In genomic region chr16:84529607-84530006, GRCh38 we compare ENCODE assay signal across 20 cellular contexts. TPM values are rescaled to one million over a fixed set of nuclear protein-coding genes. Genes with fewer than 3 reads are reported as not detected.
DNase-seq lines count a peak whose midpoint lies in the region; ATAC-seq, FAIRE-seq and TF ChIP-seq lines count a peak whose summit lies in the region.
"Had no signal": no experiment of that assay in that cellular context is flagged by ENCODE, and none has a peak within 500 bp of the region (broad histone marks: within the 10 kb centered on the region; RNA-seq: fewer than 3 reads in every experiment).

No MANE protein-coding gene starts in this region.

- TF ChIP-seq RAD21 in HepG2 (CRISPR knock-in tag; IDR thresholded peaks at IDR 0.05) (no peak), H1 (IDR thresholded peaks at IDR 0.05 in 1 of 2, conservative IDR thresholded peaks at IDR 0.05 in 1 of 2; ENCODE audit: low read depth in 2 of 2, low read length in 2 of 2) (no peak)

- H4K91ac ChIP-seq in H1 (replicated peaks; ENCODE audit: insufficient read length, low read length), result no peak overlapping the region

- CTCF ChIA-PET in HepG2 (lab: Yijun Ruan, JAX; ENCODE audit: low intra/inter-chr PET ratio, low total read pairs), result no interaction called here
- CTCF ChIA-PET in H1 (lab: Charles Lee; ENCODE audit: partially characterized antibody), result interaction anchor here (0.7 to 4.0 kb wide), 9 partner anchors 8 to 217 kb away, joined by 3 to 34 read pairs (median 4); no protein-coding TSS in a partner anchor
- CTCF ChIA-PET in HEK293T (lab: Yijun Ruan, JAX), result interaction anchor here (0.6 to 1.1 kb wide), 2 partner anchors 24 to 134 kb away, joined by 3 to 4 read pairs; no protein-coding TSS in a partner anchor

- POLR2A ChIA-PET in HepG2 (lab: Yijun Ruan, JAX), result no interaction called here
- POLR2A ChIA-PET in H1 (lab: Charles Lee; ENCODE audit: partially characterized antibody), result interaction anchor here (0.9 to 1.3 kb wide), 3 partner anchors 10 to 32 kb away, joined by 3 to 4 read pairs (median 3); no protein-coding TSS in a partner anchor
- POLR2A ChIA-PET in HEK293T (lab: Yijun Ruan, JAX), result no interaction called here

- no peak overlapping the region for H2BK20ac ChIP-seq in H1 (ENCODE audit: low read length)

- H3K27me3 Mint-ChIP-seq in activated T-helper 1 cell treated with anti-CD3 and anti-CD28 coated beads, Interleukin-12 subunit alpha, Interleukin-12 subunit beta, Interleukin-2, Interleukin-4 antibody, amounts not matched to agents 30 ng/mL and 10 ng/mL and 1 ng/mL, durations not matched to agents 14 hours and 24 hours and 36 hours (ENCODE audit: insufficient read depth), result no peaks in the 10 kb centered on the region
- no peaks in the 10 kb centered on the region for H3K27me3 Mint-ChIP-seq in type B pancreatic cell
- H3K27me3 Mint-ChIP-seq: CD4-positive, CD25-positive, alpha-beta regulatory T cell had no signal

- ATAC-seq in HepG2 (no peak), right lobe of liver (no peak), HG02588 (IDR thresholded peaks at IDR 0.05; ENCODE audit: unreplicated experiment) (no peak)
- ATAC-seq in stimulated activated effector memory CD8-positive, alpha-beta T cell treated with anti-CD3 and anti-CD28 coated beads, Interleukin-12 subunit alpha, Interleukin-12 subunit beta, amount 100 ng/mL, for 72 hours, result no peak
- ATAC-seq: GM12878 had no signal

- in situ Hi-C loops in HepG2 (cut with HindIII; ENCODE audit: extremely low pct_ligation_motif_present, low pct_unique_long_range_greater_than_20kb), result no loop called here

- peaks cover 65% of the 10 kb centered on the region for H3K36me3 Mint-ChIP-seq in activated T-helper 1 cell treated with anti-CD3 and anti-CD28 coated beads, Interleukin-12 subunit alpha, Interleukin-12 subunit beta, Interleukin-2, Interleukin-4 antibody, amounts not matched to agents 30 ng/mL and 10 ng/mL and 1 ng/mL, durations not matched to agents 14 hours and 24 hours and 36 hours (ENCODE audit: low read depth)
- peaks cover 10% of the 10 kb centered on the region for H3K36me3 Mint-ChIP-seq in type B pancreatic cell
- no peaks in the 10 kb centered on the region for H3K36me3 Mint-ChIP-seq in stimulated activated effector memory CD8-positive, alpha-beta T cell treated with anti-CD3 and anti-CD28 coated beads, Interleukin-12 subunit alpha, Interleukin-12 subunit beta, amount 100 ng/mL, for 72 hours

- TF ChIP-seq POLR2A in HepG2 (IDR thresholded peaks at IDR 0.05; ENCODE audit: insufficient read depth in 1 of 2, low read depth in 2 of 2, low read length in 2 of 2) (no peak), right lobe of liver (IDR thresholded peaks at IDR 0.05) (no peak), H1 (IDR thresholded peaks at IDR 0.05; ENCODE audit: control extremely low read depth in 1 of 2, low read depth in 2 of 2, low read length in 2 of 2) (no peak)

- H4K5ac ChIP-seq in H1 (ENCODE audit: insufficient read length, low read depth, low read length), result no peak overlapping the region

- H3K23me2 ChIP-seq in H1 (ENCODE audit: low read depth, low read length), result no peaks in the 10 kb centered on the region

- H2BK15ac ChIP-seq in H1 (ENCODE audit: low read length), result no peak overlapping the region

- H3K18ac ChIP-seq in H1 (ENCODE audit: extremely low read depth, low read length), result no peak overlapping the region

- H3K27ac Mint-ChIP-seq in activated T-helper 1 cell treated with anti-CD3 and anti-CD28 coated beads, Interleukin-12 subunit alpha, Interleukin-12 subunit beta, Interleukin-2, Interleukin-4 antibody, amounts not matched to agents 30 ng/mL and 10 ng/mL and 1 ng/mL, durations not matched to agents 14 hours and 24 hours and 36 hours, result peak overlapping the region; percentile 8
- peak overlapping the region; percentile 17 for H3K27ac Mint-ChIP-seq in type B pancreatic cell
- no peak overlapping the region for H3K27ac Mint-ChIP-seq in stimulated activated effector memory CD8-positive, alpha-beta T cell treated with anti-CD3 and anti-CD28 coated beads, Interleukin-12 subunit alpha, Interleukin-12 subunit beta, amount 100 ng/mL, for 72 hours
- H3K27ac Mint-ChIP-seq: B cell, HFFc6 had no signal

- no peak overlapping the region for H3K23ac ChIP-seq in H1 (ENCODE audit: insufficient read length)

- H3K4ac ChIP-seq in H1 (replicated peaks; ENCODE audit: insufficient read length, low read depth, low read length), result no peak overlapping the region

- intact Hi-C loops in HepG2 (cut with micrococcal nuclease; ENCODE audit: unreplicated experiment), result no loop called here
- intact Hi-C loops in right lobe of liver (cut with DNase I), result no loop called here
- intact Hi-C loops in activated T-helper 1 cell treated with anti-CD3 and anti-CD28 coated beads, Interleukin-12 subunit alpha, Interleukin-12 subunit beta, Interleukin-2, Interleukin-4 antibody, amounts not matched to agents 30 ng/mL and 10 ng/mL and 1 ng/mL, durations not matched to agents 14 hours and 24 hours and 36 hours (cut with micrococcal nuclease), result no loop called here

- no peak overlapping the region for H3K56ac ChIP-seq in H1 (replicated peaks; ENCODE audit: insufficient read length, low read depth, low read length)

- FAIRE-seq in HepG2 (lab: Jason Lieb, UNC) (no peak), H1 (lab: Jason Lieb, UNC) (no peak)
- FAIRE-seq: D721Med, GM12878, GM19239, HTR-8/SVneo had no signal

- H3K9me3 ChIP-seq in HepG2 (ENCODE audit: low read length) (no peaks in the 10 kb centered on the region), right lobe of liver (no peaks in the 10 kb centered on the region), H1 (ENCODE audit: insufficient read depth in 2 of 2, low read depth in 1 of 2, low read length in 1 of 2) (peaks cover 7 to 10% of the 10 kb centered on the region in 2 experiments; a peak in 3 of 4 replicates)
- H3K9me3 ChIP-seq: HAP-1 had no signal

- H2AK5ac ChIP-seq in H1 (ENCODE audit: low read depth, low read length), result no peak overlapping the region

- no TSS peak for BruUV-seq in HepG2 (replicated peaks; lab: Mats Ljungman, UMichigan)

- H3K27ac ChIP-seq in HepG2 (ENCODE audit: extremely low read length, insufficient read depth, low read length), result no peak overlapping the region
- no peak overlapping the region for H3K27ac ChIP-seq in right lobe of liver
- no peak overlapping the region for H3K27ac ChIP-seq in H1 (ENCODE audit: low read depth, low read length)
- H3K27ac ChIP-seq: KMS-11 had no signal

- H3K79me2 ChIP-seq in HepG2 (ENCODE audit: insufficient read depth, low read length) (no peaks in the 10 kb centered on the region), H1 (ENCODE audit: control insufficient read depth in 1 of 2, insufficient read depth in 2 of 2, low read length in 2 of 2) (no peaks in the 10 kb centered on the region)

- H4K8ac ChIP-seq in H1 (ENCODE audit: extremely low read depth, insufficient read depth, low read length), result no peak overlapping the region

- no peaks in the 10 kb centered on the region for H4K20me1 ChIP-seq in HepG2 (ENCODE audit: insufficient read depth, low read length)
- H4K20me1 ChIP-seq in H1 (replicated peaks in 1 of 2; ENCODE audit: control insufficient read depth in 1 of 2, insufficient read depth in 2 of 2, low read length in 2 of 2), result no peaks in the 10 kb centered on the region

- H2BK5ac ChIP-seq in H1 (ENCODE audit: low read depth, low read length), result no peak overlapping the region

- no peak for TF ChIP-seq EP300 in HepG2 (IDR thresholded peaks at IDR 0.05; ENCODE audit: low read depth in 2 of 2, low read length in 2 of 2)
- no peak for TF ChIP-seq EP300 in HepG2 (CRISPR knock-in tag; IDR thresholded peaks at IDR 0.05; ENCODE audit: borderline replicate concordance)
- TF ChIP-seq EP300 in H1 (IDR thresholded peaks at IDR 0.05; ENCODE audit: borderline replicate concordance in 1 of 2, low read depth in 2 of 2, low read length in 2 of 2), result no peak

- no peak overlapping the region for H3K4me3 ChIP-seq in HepG2 (replicated peaks in 1 of 3; ENCODE audit: insufficient read depth in 1 of 3, low read depth in 2 of 3, low read length in 3 of 3)
- H3K4me3 ChIP-seq in right lobe of liver, result no peak overlapping the region
- no peak overlapping the region for H3K4me3 ChIP-seq in H1 (ENCODE audit: extremely low read depth in 1 of 4, insufficient read depth in 2 of 4, low read depth in 3 of 4, low read length in 4 of 4)
- H3K4me3 ChIP-seq: GM12878, HAP-1 had no signal

- H3K4me3 Mint-ChIP-seq in activated T-helper 1 cell treated with anti-CD3 and anti-CD28 coated beads, Interleukin-12 subunit alpha, Interleukin-12 subunit beta, Interleukin-2, Interleukin-4 antibody, amounts not matched to agents 30 ng/mL and 10 ng/mL and 1 ng/mL, durations not matched to agents 14 hours and 24 hours and 36 hours, result no peak overlapping the region
- H3K4me3 Mint-ChIP-seq in type B pancreatic cell, result no peak overlapping the region
- H3K4me3 Mint-ChIP-seq in stimulated activated effector memory CD8-positive, alpha-beta T cell treated with anti-CD3 and anti-CD28 coated beads, Interleukin-12 subunit alpha, Interleukin-12 subunit beta, amount 100 ng/mL, for 72 hours, result no peak overlapping the region
- H3K4me3 Mint-ChIP-seq: B cell; CD4-positive, CD25-positive, alpha-beta regulatory T cell; CD8-positive, alpha-beta memory T cell; HFFc6 had no signal

- H3K4me2 ChIP-seq in HepG2 (ENCODE audit: low read depth, low read length) (no peak overlapping the region), H1 (ENCODE audit: insufficient read depth in 1 of 2, low read depth in 2 of 2, low read length in 2 of 2) (no peak overlapping the region)
- H3K4me2 ChIP-seq: KMS-11 had no signal

- H3K79me1 ChIP-seq in H1 (ENCODE audit: low read depth, low read length), result no peaks in the 10 kb centered on the region

- no peaks in the 10 kb centered on the region for H3K4me1 ChIP-seq in HepG2 (ENCODE audit: insufficient read depth, low read length)
- H3K4me1 ChIP-seq in right lobe of liver, result no peaks in the 10 kb centered on the region
- H3K4me1 ChIP-seq in H1 (replicated peaks in 1 of 4; ENCODE audit: control insufficient read depth in 3 of 4, insufficient read depth in 4 of 4, low read length in 3 of 4), result peaks cover 7 to 25% (median 14%) of the 10 kb centered on the region in 4 experiments

- H3K4me1 Mint-ChIP-seq in activated T-helper 1 cell treated with anti-CD3 and anti-CD28 coated beads, Interleukin-12 subunit alpha, Interleukin-12 subunit beta, Interleukin-2, Interleukin-4 antibody, amounts not matched to agents 30 ng/mL and 10 ng/mL and 1 ng/mL, durations not matched to agents 14 hours and 24 hours and 36 hours (ENCODE audit: low read depth), result peaks cover 21% of the 10 kb centered on the region
- peaks cover 42% of the 10 kb centered on the region for H3K4me1 Mint-ChIP-seq in type B pancreatic cell (ENCODE audit: unreplicated experiment)
- peaks cover 25% of the 10 kb centered on the region for H3K4me1 Mint-ChIP-seq in stimulated activated effector memory CD8-positive, alpha-beta T cell treated with anti-CD3 and anti-CD28 coated beads, Interleukin-12 subunit alpha, Interleukin-12 subunit beta, amount 100 ng/mL, for 72 hours

- 52% methylated on average over 3 of the region's 3 CpGs for WGBS in HepG2 (ENCODE audit: low lambda C conversion rate)
- 67% methylated on average over 1 of the region's 3 CpGs for WGBS in right lobe of liver (ENCODE audit: insufficient coverage, low coverage, low lambda C conversion rate, missing lambda C conversion rate)
- WGBS in H1 (ENCODE audit: extremely low coverage in 1 of 2, insufficient coverage in 1 of 2, insufficient read length in 1 of 2, insufficient replicate concordance in 2 of 2, low coverage in 1 of 2, low lambda C conversion rate in 2 of 2, missing lambda C conversion rate in 1 of 2), 2 experiments, result 97% methylated on average over 3 of the region's 3 CpGs; no CpG with 5 or more reads in 1 of the 2 experiments

- H3K36me3 ChIP-seq in HepG2 (replicated peaks in 1 of 2; ENCODE audit: control insufficient read depth in 1 of 2, insufficient read depth in 2 of 2, low read length in 2 of 2) (no peaks in the 10 kb centered on the region), right lobe of liver (no peaks in the 10 kb centered on the region), H1 (ENCODE audit: control insufficient read depth in 2 of 4, insufficient read depth in 4 of 4, low read length in 3 of 4) (no peaks in the 10 kb centered on the region)
- H3K36me3 ChIP-seq: HAP-1 had no signal

- DNase-seq in HepG2 (ENCODE audit: low spot score), result no peak
- DNase-seq in right lobe of liver, result no peak
- DNase-seq in activated T-helper 1 cell treated with anti-CD3 and anti-CD28 coated beads, Interleukin-12 subunit alpha, Interleukin-12 subunit beta, Interleukin-2, Interleukin-4 antibody, amounts not matched to agents 30 ng/mL and 10 ng/mL and 1 ng/mL, durations not matched to agents 14 hours and 24 hours and 36 hours (ENCODE audit: low spot score), result no peak
- no peak for DNase-seq in H1 (ENCODE audit: low read depth in 1 of 2, low spot score in 2 of 2)
- DNase-seq in type B pancreatic cell (ENCODE audit: extremely low spot score, unreplicated experiment), result no peak
- no peak for DNase-seq in HEK293T (ENCODE audit: extremely low spot score)
- DNase-seq in stimulated activated effector memory CD8-positive, alpha-beta T cell treated with anti-CD3 and anti-CD28 coated beads, Interleukin-12 subunit alpha, Interleukin-12 subunit beta, amount 100 ng/mL, for 72 hours (ENCODE audit: low spot score in 2 of 2), result no peak
- DNase-seq: C1 segment of cervical spinal cord; CD4-positive, CD25-positive, alpha-beta regulatory T cell; CD8-positive, alpha-beta memory T cell; COR-L47; HFFc6 had no signal

- H2AFZ ChIP-seq in HepG2 (ENCODE audit: low read length) (no peak overlapping the region), H1 (ENCODE audit: low read length) (no peak overlapping the region)

- peaks cover 25% of the 10 kb centered on the region for H3K9me3 Mint-ChIP-seq in activated T-helper 1 cell treated with anti-CD3 and anti-CD28 coated beads, Interleukin-12 subunit alpha, Interleukin-12 subunit beta, Interleukin-2, Interleukin-4 antibody, amounts not matched to agents 30 ng/mL and 10 ng/mL and 1 ng/mL, durations not matched to agents 14 hours and 24 hours and 36 hours
- peaks cover 7% of the 10 kb centered on the region for H3K9me3 Mint-ChIP-seq in type B pancreatic cell
- peaks cover 11% of the 10 kb centered on the region for H3K9me3 Mint-ChIP-seq in stimulated activated effector memory CD8-positive, alpha-beta T cell treated with anti-CD3 and anti-CD28 coated beads, Interleukin-12 subunit alpha, Interleukin-12 subunit beta, amount 100 ng/mL, for 72 hours

- no peak overlapping the region for H2BK12ac ChIP-seq in H1 (ENCODE audit: low read depth, low read length)

- TF ChIP-seq CTCF in HepG2 (CRISPR knock-in tag; IDR thresholded peaks at IDR 0.05) (no peak), right lobe of liver (IDR thresholded peaks at IDR 0.05) (no peak), H1 (IDR thresholded peaks at IDR 0.05; ENCODE audit: control extremely low read depth in 1 of 3, insufficient read depth in 1 of 3, low read depth in 1 of 3, low read length in 3 of 3) (no peak), type B pancreatic cell (conservative IDR thresholded peaks at IDR 0.05) (no peak)

- H3K14ac ChIP-seq in H1 (ENCODE audit: insufficient read length), result no peak overlapping the region

- H3K27me3 ChIP-seq in HepG2 (ENCODE audit: control insufficient read depth in 1 of 2, insufficient read depth in 2 of 2, low read length in 2 of 2) (peaks cover 0 to 3% of the 10 kb centered on the region in 2 experiments; a peak in 2 of 5 replicates), right lobe of liver (no peaks in the 10 kb centered on the region), H1 (replicated peaks in 1 of 4; ENCODE audit: control insufficient read depth in 3 of 4, extremely low read depth in 1 of 4, insufficient read depth in 3 of 4, low read length in 3 of 4) (no peaks in the 10 kb centered on the region; a peak in 1 of 7 replicates)

- H3K9ac ChIP-seq in HepG2 (ENCODE audit: insufficient read depth, low read depth, low read length) (no peak overlapping the region), H1 (replicated peaks in 1 of 4; ENCODE audit: extremely low read depth in 1 of 4, low read depth in 3 of 4, low read length in 3 of 4) (no peak overlapping the region)
- H3K9ac ChIP-seq: KMS-11 had no signal

- H2BK120ac ChIP-seq in H1 (replicated peaks; ENCODE audit: low read depth, low read length), result no peak overlapping the region

RNA-seq across cellular contexts. Expression of gene MEAK7, which starts 25.1 kb away (rescaled TPM):
- total RNA-seq in HepG2 (2016; rRNA removed; fragmentation: Illumina TruSeq; extraction: Trizol) (14.7 and 17.4 TPM in 2 replicates), right lobe of liver (1 to 10 TPM; 2.9 to 5.2 (median 3.4) TPM), type B pancreatic cell (ENCODE audit: low replicate concordance) (28.5 and 30.3 TPM in 2 replicates)
- 1.0 and 1.5 TPM in 2 replicates for total RNA-seq in HepG2 (2016; cell fraction: cytosol; rRNA removed; fragmentation: Illumina TruSeq; extraction: Trizol; ENCODE audit: low read depth)
- 14.3 and 19.5 TPM in 2 replicates for total RNA-seq in HepG2 (2016; cell fraction: insoluble cytoplasmic fraction; rRNA removed; fragmentation: Illumina TruSeq; extraction: Trizol)
- 3.8 and 4.1 TPM in 2 replicates for total RNA-seq in HepG2 (2016; cell fraction: membrane; rRNA removed; fragmentation: Illumina TruSeq; extraction: Trizol)
- total RNA-seq in HepG2 (2016; cell fraction: nucleus; rRNA removed; fragmentation: Illumina TruSeq; extraction: Trizol), result 13.9 and 16.3 TPM in 2 replicates
- polyA plus RNA-seq in HepG2 (2011; rRNA removed) (11.8 and 12.0 TPM in 2 replicates), H1 (2011; rRNA removed) (9.6 and 13.6 TPM in 2 replicates)
- polyA plus RNA-seq in HepG2 (2011; cell fraction: cytosol; rRNA removed), result 10.9 and 11.8 TPM in 2 replicates
- 13.6 and 14.0 TPM in 2 replicates for polyA plus RNA-seq in HepG2 (2011; cell fraction: nucleus; rRNA removed)
- polyA plus RNA-seq in HepG2 (2012), result 6.9 and 8.1 TPM in 2 replicates
- 0.46 and 0.59 TPM in 2 replicates for polyA plus RNA-seq in HepG2 (2016; cell fraction: cytosol; fragmentation: Illumina TruSeq; extraction: Trizol; ENCODE audit: low read depth)
- polyA plus RNA-seq in HepG2 (2016; cell fraction: insoluble cytoplasmic fraction; fragmentation: Illumina TruSeq; extraction: Trizol; ENCODE audit: low read depth), result 10.6 and 11.4 TPM in 2 replicates
- 1.5 and 1.9 TPM in 2 replicates for polyA plus RNA-seq in HepG2 (2016; cell fraction: membrane; fragmentation: Illumina TruSeq; extraction: Trizol; ENCODE audit: low read depth)
- polyA plus RNA-seq in HepG2 (2016; cell fraction: nucleus; fragmentation: Illumina TruSeq; extraction: Trizol; ENCODE audit: insufficient read depth, low read depth), result 9.0 and 10.6 TPM in 2 replicates
- polyA minus RNA-seq in HepG2 (2011; rRNA and poly(A)+ RNA removed; ENCODE audit: low replicate concordance), result 20.4 and 30.6 TPM in 2 replicates
- 7.9 and 10.9 TPM in 2 replicates for polyA minus RNA-seq in HepG2 (2011; cell fraction: cytosol; rRNA and poly(A)+ RNA removed)
- 17.6 and 19.1 TPM in 2 replicates for polyA minus RNA-seq in HepG2 (2011; cell fraction: nucleus; rRNA and poly(A)+ RNA removed)
- total RNA-seq in activated T-helper 1 cell treated with anti-CD3 and anti-CD28 coated beads, Interleukin-12 subunit alpha, Interleukin-12 subunit beta, Interleukin-2, Interleukin-4 antibody, amounts not matched to agents 30 ng/mL and 10 ng/mL and 1 ng/mL, durations not matched to agents 14 hours and 24 hours and 36 hours, result 10.6 and 10.9 TPM in 2 replicates
- 19.0 and 19.6 TPM in 2 replicates for total RNA-seq in H1 (2021; fragmentation: NEBNext Ultra II Directional; extraction: Animal tissue kit (Norgen Biotek cat#: 25700))
- 14.1 TPM for polyA plus RNA-seq in H1 (2011; cell fraction: cytosol; rRNA removed)
- 14.5 TPM for polyA plus RNA-seq in H1 (2011; cell fraction: nucleus; rRNA removed)
- polyA plus RNA-seq in H1 (2012, experiment 1 of 2), result 12.3 to 15.0 TPM (median 12.8 TPM) in 4 replicates
- polyA plus RNA-seq in H1 (2012, experiment 2 of 2), result 6.5 TPM
- polyA plus RNA-seq in H1 (2013, experiment 1 of 2), result 6.0 TPM
- 5.3 TPM for polyA plus RNA-seq in H1 (2013, experiment 2 of 2)
- polyA minus RNA-seq in H1 (2011; rRNA and poly(A)+ RNA removed), result 15.7 and 18.2 TPM in 2 replicates
- polyA minus RNA-seq in H1 (2011; cell fraction: cytosol; rRNA and poly(A)+ RNA removed), result 18.6 TPM
- polyA minus RNA-seq in H1 (2011; cell fraction: nucleus; rRNA and poly(A)+ RNA removed), result 16.5 TPM

Comparison
In these comparisons a context has a peak if more than half of its experiments do, and no peak if none do; other contexts are left out.
1. Of the 41 proteins assayed by ChIP-seq in both HepG2 and H1: peak only in HepG2: none; only in H1: KDM1A; in both: none; in neither: 40.